Comparison of ENCODE assay signal across 14 cellular contexts in genomic region chr14:72745546-72745945, GRCh38.
A peak's percentile ranks its signal among the peaks of the same experiment; 100 is the strongest.
DNase-seq lines count a peak whose midpoint lies in the region; TF ChIP-seq lines count a peak whose summit lies in the region.
"Had no signal": no experiment of that assay in that cellular context is flagged by ENCODE, and none has a peak within 500 bp of the region (broad histone marks: within the 10 kb centered on the region; RNA-seq: fewer than 3 reads in every experiment).

No MANE protein-coding gene starts in this region.

- DNase-seq in AG09319 (ENCODE audit: extremely low read depth, low read depth) (peak; percentile 41), MG63 (peak; percentile 77), choroid plexus epithelial cell (ENCODE audit: low read depth) (peak; percentile 66), myocyte (ENCODE audit: low read depth) (peak; percentile 44), nucleus accumbens (lab: John Stamatoyannopoulos, UW) (no peak), NCI-H748 (lab: John Stamatoyannopoulos, UW; ENCODE audit: unreplicated experiment) (no peak)
- DNase-seq in activated naive CD4-positive, alpha-beta T cell (lab: John Stamatoyannopoulos, UW), result no peak
- DNase-seq in activated naive CD4-positive, alpha-beta T cell treated with anti-CD3 and anti-CD28 coated beads, Interleukin-2, amount 50 U/mL, for 16 hours, result no peak
- DNase-seq: activated CD4-positive, alpha-beta T cell treated with anti-CD3 and anti-CD28 coated beads, Interleukin-2, amount 50 U/mL, for 4 hours; activated naive CD4-positive, alpha-beta T cell treated with anti-CD3 and anti-CD28 coated beads, Interleukin-2, amount 10 ng/mL, durations not matched to agents 7 days and 5 days; CD4-positive, CD25-positive, alpha-beta regulatory T cell; effector CD8-positive, alpha-beta T cell; NCI-H187; stimulated activated CD4-positive, alpha-beta T cell treated with anti-CD3 and anti-CD28 coated beads, Interleukin-12 subunit alpha, Interleukin-12 subunit beta, amount 100 ng/mL, for 4 hours had no signal

- TF ChIP-seq CTCF in AG09319 (IDR thresholded peaks at IDR 0.05; ENCODE audit: low read depth, low read length) (no peak), choroid plexus epithelial cell (conservative IDR thresholded peaks at IDR 0.05; ENCODE audit: low read depth, low read length) (no peak)

- no peaks in the 10 kb centered on the region for H3K27me3 ChIP-seq in MG63

- no peaks in the 10 kb centered on the region; the same call in 1 of the 2 replicates for H3K9me3 ChIP-seq in MG63

- peaks cover 19% of the 10 kb centered on the region for H3K36me3 ChIP-seq in MG63

- H3K4me3 ChIP-seq in MG63 (no peak overlapping the region), choroid plexus epithelial cell (ENCODE audit: low read depth, low read length) (no peak overlapping the region)

Comparison
In these comparisons a context has a peak if more than half of its experiments do, and no peak if none do; other contexts are left out.
1. DNase-seq: peak in AG09319 (single experiment), MG63 (single experiment), choroid plexus epithelial cell (single experiment) and myocyte (single experiment); none in activated naive CD4-positive, alpha-beta T cell (0 of 4), activated naive CD4-positive, alpha-beta T cell treated with anti-CD3 and anti-CD28 coated beads, Interleukin-2, amount 50 U/mL, for 16 hours (single experiment), nucleus accumbens (0 of 56) and NCI-H748 (single experiment).